In genomic region chr14:50021261-50021660, GRCh38 we compare ENCODE assay signal across 15 cellular contexts.
DNase-seq lines count a peak whose midpoint lies in the region; ATAC-seq and TF ChIP-seq lines count a peak whose summit lies in the region.
"Had no signal": no experiment of that assay in that cellular context is flagged by ENCODE, and none has a peak within 500 bp of the region (broad histone marks: within the 10 kb centered on the region; RNA-seq: fewer than 3 reads in every experiment).

No MANE protein-coding gene starts in this region.

- H3K27me3 Mint-ChIP-seq in CD4-positive, CD25-positive, alpha-beta regulatory T cell: no peaks in the 10 kb centered on the region
- no peaks in the 10 kb centered on the region for H3K27me3 Mint-ChIP-seq in T-cell
- no peaks in the 10 kb centered on the region for H3K27me3 Mint-ChIP-seq in central memory CD8-positive, alpha-beta T cell

- peaks cover 0 to 17% (median 4%) of the 10 kb centered on the region in 7 donors for H3K9me3 Mint-ChIP-seq in CD4-positive, CD25-positive, alpha-beta regulatory T cell
- peaks cover 10 to 21% (median 12%) of the 10 kb centered on the region in 3 donors for H3K9me3 Mint-ChIP-seq in T-cell
- no peaks in the 10 kb centered on the region for H3K9me3 Mint-ChIP-seq in central memory CD8-positive, alpha-beta T cell

- H3K4me1 Mint-ChIP-seq in CD4-positive, CD25-positive, alpha-beta regulatory T cell: peaks cover 10 to 29% (median 22%) of the 10 kb centered on the region in 4 donors
- H3K4me1 Mint-ChIP-seq in T-cell: peaks cover 17 to 24% (median 22%) of the 10 kb centered on the region in 3 donors
- peaks cover 21% of the 10 kb centered on the region for H3K4me1 Mint-ChIP-seq in central memory CD8-positive, alpha-beta T cell

- H3K4me3 ChIP-seq in CD4-positive, CD25-positive, alpha-beta regulatory T cell (ENCODE audit: low read depth, low read length): peak overlapping the region; percentile 61
- H3K4me3 ChIP-seq: BLaER1 treated with 17β-estradiol and CSF1 and Interleukin-3, amounts not matched to agents 10 nM and 100 nM had no signal

- no peak overlapping the region for H3K27ac ChIP-seq in CD4-positive, CD25-positive, alpha-beta regulatory T cell (ENCODE audit: insufficient read depth, low read length, poor library complexity, severe bottlenecking)
- H3K27ac ChIP-seq: BLaER1 treated with 17β-estradiol and CSF1 and Interleukin-3, amounts not matched to agents 10 nM and 100 nM had no signal

- CTCF ChIA-PET in T-cell (lab: Charles Lee): no interaction called here

- peaks cover 2 to 12% of the 10 kb centered on the region in 2 experiments for H3K9me3 ChIP-seq in CD4-positive, CD25-positive, alpha-beta regulatory T cell (ENCODE audit: control insufficient read depth in 2 of 2, low read length in 2 of 2)

- in situ Hi-C loops in GM13977 (cut with MboI; ENCODE audit: low pct_unique_long_range_greater_than_20kb, low sequenced_read_pairs, unreplicated experiment): no loop called here

- peak overlapping the region in 3 of 4 donors; percentile 22 to 52 (median 36) for H3K4me3 Mint-ChIP-seq in CD4-positive, CD25-positive, alpha-beta regulatory T cell
- H3K4me3 Mint-ChIP-seq in T-cell: peak overlapping the region in 1 of 3 donors; percentile 1
- peak overlapping the region; percentile 54 for H3K4me3 Mint-ChIP-seq in central memory CD8-positive, alpha-beta T cell

- H3K36me3 Mint-ChIP-seq in CD4-positive, CD25-positive, alpha-beta regulatory T cell: peaks cover 22% of the 10 kb centered on the region
- peaks cover 42% of the 10 kb centered on the region for H3K36me3 Mint-ChIP-seq in T-cell
- peaks cover 1% of the 10 kb centered on the region for H3K36me3 Mint-ChIP-seq in central memory CD8-positive, alpha-beta T cell (ENCODE audit: insufficient read depth)

- no peaks in the 10 kb centered on the region for H3K36me3 ChIP-seq in CD4-positive, CD25-positive, alpha-beta regulatory T cell (ENCODE audit: control insufficient read depth, insufficient read depth, low read length)

- TF ChIP-seq CTCF in GM13977 (IDR thresholded peaks at IDR 0.05; ENCODE audit: extremely low read depth, insufficient read depth, missing control alignments): no peak

- ATAC-seq in CD4-positive, CD25-positive, alpha-beta regulatory T cell (ENCODE audit: low read depth in 2 of 2): peak; percentile 47 to 48
- ATAC-seq in T-cell (replicated peaks in 1 of 4) (peak in 1 of 4 experiments; percentile 55), GM19397 (IDR thresholded peaks at IDR 0.05; ENCODE audit: unreplicated experiment) (no peak), GM21717 (IDR thresholded peaks at IDR 0.05; ENCODE audit: unreplicated experiment) (no peak), HG02970 (IDR thresholded peaks at IDR 0.05; ENCODE audit: low FRiP score, unreplicated experiment) (no peak), GM18907 (IDR thresholded peaks at IDR 0.05; ENCODE audit: unreplicated experiment) (no peak)
- ATAC-seq in central memory CD8-positive, alpha-beta T cell (replicated peaks; ENCODE audit: extremely low read depth, poor library complexity, severe bottlenecking): no peak
- ATAC-seq: left colon had no signal

- H3K4me1 ChIP-seq in CD4-positive, CD25-positive, alpha-beta regulatory T cell (ENCODE audit: control insufficient read depth, insufficient read depth, low read length, poor library complexity, severe bottlenecking): peaks cover 15% of the 10 kb centered on the region

- DNase-seq in CD4-positive, CD25-positive, alpha-beta regulatory T cell: peak in 2 of 3 donors; percentile 24 to 84
- DNase-seq in GM13977 (ENCODE audit: low spot score) (peak; percentile 39), T-cell (no peak)
- DNase-seq in central memory CD8-positive, alpha-beta T cell (ENCODE audit: low spot score in 2 of 2): no peak
- DNase-seq: activated effector memory CD4-positive, alpha-beta T cell treated with Interleukin-2 at 50 U/mL for 16 hours; head of caudate nucleus; left colon; NCI-H1694 treated with DMSO at 0.1 percent for 48 hours; NCI-H526 treated with DMSO at 0.1 percent for 48 hours; SHP77 treated with DMSO at 0.1 percent for 48 hours had no signal

- no peaks in the 10 kb centered on the region for H3K27me3 ChIP-seq in CD4-positive, CD25-positive, alpha-beta regulatory T cell (ENCODE audit: control insufficient read depth, insufficient read depth, low read length)
- H3K27me3 ChIP-seq: BLaER1 treated with 17β-estradiol and CSF1 and Interleukin-3, amounts not matched to agents 10 nM and 100 nM had no signal

- POLR2A ChIA-PET in T-cell (lab: Charles Lee): no interaction called here

- peak overlapping the region; percentile 88 to 96 (median 89) for H3K27ac Mint-ChIP-seq in CD4-positive, CD25-positive, alpha-beta regulatory T cell
- H3K27ac Mint-ChIP-seq in T-cell: peak overlapping the region; percentile 81 to 84
- peak overlapping the region; percentile 77 for H3K27ac Mint-ChIP-seq in central memory CD8-positive, alpha-beta T cell (ENCODE audit: low read depth)

Comparison
In these comparisons a context has a peak if more than half of its experiments do, and no peak if none do; other contexts are left out.
1. ATAC-seq: peak in CD4-positive, CD25-positive, alpha-beta regulatory T cell (2 of 2); none in central memory CD8-positive, alpha-beta T cell (single experiment), GM19397 (single experiment), GM21717 (single experiment), HG02970 (single experiment) and GM18907 (single experiment).
2. DNase-seq: peak in CD4-positive, CD25-positive, alpha-beta regulatory T cell (2 of 3) and GM13977 (single experiment); none in T-cell (0 of 34) and central memory CD8-positive, alpha-beta T cell (0 of 2).
3. Peak in every context shown above with its lines, with median percentiles within 50 percentile points of each other: H3K27ac Mint-ChIP-seq.